ENCODE assay signal across 9 cellular contexts in genomic region chr20:2750343-2751251, GRCh38. TPM values are rescaled to one million over a fixed set of nuclear protein-coding genes. Genes with fewer than 3 reads are reported as not detected.
DNase-seq lines count a peak whose midpoint lies in the region; ATAC-seq and TF ChIP-seq lines count a peak whose summit lies in the region.
"Had no signal": no experiment of that assay in that cellular context is flagged by ENCODE, and none has a peak within 500 bp of the region (broad histone marks: within the 10 kb centered on the region; RNA-seq: fewer than 3 reads in every experiment).

No MANE protein-coding gene starts in this region.

- no peaks in the 10 kb centered on the region for H3K27me3 Mint-ChIP-seq in central memory CD8-positive, alpha-beta T cell

- ATAC-seq in central memory CD8-positive, alpha-beta T cell (replicated peaks; ENCODE audit: extremely low read depth, poor library complexity, severe bottlenecking) = no peak
- ATAC-seq in aorta (ENCODE audit: low FRiP score) = peak; percentile 27
- ATAC-seq in HG03520 (IDR thresholded peaks at IDR 0.05; ENCODE audit: unreplicated experiment) = no peak

- H3K9me3 Mint-ChIP-seq in central memory CD8-positive, alpha-beta T cell = no peaks in the 10 kb centered on the region

- no peaks in the 10 kb centered on the region for H3K27me3 ChIP-seq in aorta (ENCODE audit: control insufficient read depth in 1 of 2, insufficient read depth in 2 of 2, low read length in 1 of 2)

- peak overlapping the region; percentile 65 for H3K27ac Mint-ChIP-seq in central memory CD8-positive, alpha-beta T cell (ENCODE audit: low read depth)

- intact Hi-C loops in lower leg skin (cut with DNase I; ENCODE audit: low total_unique reads) (no loop called here), aorta (cut with DNase I) (no loop called here)

- no peak for TF ChIP-seq POLR2A in lower leg skin (IDR thresholded peaks at IDR 0.05)

- H3K27ac ChIP-seq in aorta (ENCODE audit: low read depth in 1 of 2, low read length in 2 of 2) = no peak overlapping the region
- H3K27ac ChIP-seq: KMS-11 had no signal

- peak overlapping the region; percentile 75 for H3K4me3 Mint-ChIP-seq in central memory CD8-positive, alpha-beta T cell

- H3K36me3 ChIP-seq in aorta (ENCODE audit: control insufficient read depth in 1 of 2, insufficient read depth in 2 of 2, low read length in 1 of 2) = no peaks in the 10 kb centered on the region

- no peak for TF ChIP-seq CTCF in lower leg skin (IDR thresholded peaks at IDR 0.05)

- H3K36me3 Mint-ChIP-seq in central memory CD8-positive, alpha-beta T cell (ENCODE audit: insufficient read depth) = peaks cover 8% of the 10 kb centered on the region

- H3K4me1 Mint-ChIP-seq in central memory CD8-positive, alpha-beta T cell = peaks cover 35% of the 10 kb centered on the region

- WGBS in lower leg skin, 2 donors = 3 to 6% methylated on average over 44 of the region's 44 CpGs
- 4 to 6% methylated on average over 44 of the region's 44 CpGs for WGBS in aorta, 2 donors

- no peak overlapping the region for H3K4me3 ChIP-seq in lower leg skin (ENCODE audit: low read depth, poor library complexity, severe bottlenecking)
- H3K4me3 ChIP-seq in aorta (ENCODE audit: low read length in 2 of 2) = no peak overlapping the region

- H3K9me3 ChIP-seq in aorta (ENCODE audit: control insufficient read depth, low read length) = no peaks in the 10 kb centered on the region

- no peaks in the 10 kb centered on the region for H3K4me1 ChIP-seq in aorta (ENCODE audit: control insufficient read depth in 1 of 2, insufficient read depth in 2 of 2, low read length in 2 of 2)

- peak; percentile 49 for DNase-seq in Daoy (ENCODE audit: low read depth)
- peak; percentile 74 for DNase-seq in NCI-H69 (lab: John Stamatoyannopoulos, UW)
- no peak for DNase-seq in central memory CD8-positive, alpha-beta T cell (ENCODE audit: low spot score in 2 of 2)
- peak; percentile 58 to 92 for DNase-seq in lower leg skin (ENCODE audit: low spot score in 2 of 2)
- DNase-seq in aorta = peak; percentile 72 to 82
- no peak for DNase-seq in NK-92 treated with Interleukin-12 subunit alpha and Interleukin-12 subunit beta, amount 100 ng/mL, for 24 hours (lab: John Stamatoyannopoulos, UW)
- DNase-seq in hypothalamus (lab: John Stamatoyannopoulos, UW) = no peak

RNA-seq across cellular contexts. Expression of gene CPXM1, which starts 49.8 kb away (rescaled TPM):
- 2.0 and 2.7 TPM in 2 replicates for total RNA-seq in Daoy (2014; rRNA removed; shearing (Covaris generic))
- total RNA-seq in lower leg skin = 1 to 10 TPM in 3 of 4 donors, under 1 TPM in 1; 0.12 to 3.6 (median 1.4) TPM
- 1 to 10 TPM; 3.4 to 3.7 TPM for total RNA-seq in aorta
- polyA plus RNA-seq in aorta = under 1 TPM in 1 of 2 donors, not detected in 1; 0.23 TPM

RNA-seq across cellular contexts. Expression of gene EBF4, which starts 58.0 kb away (rescaled TPM):
- total RNA-seq in Daoy (2014; rRNA removed; shearing (Covaris generic)) = 0.12 and 0.40 TPM in 2 replicates
- 1 to 10 TPM; 5.0 to 9.9 (median 7.7) TPM for total RNA-seq in lower leg skin
- total RNA-seq in aorta = 10 to 100 TPM; 16.7 to 19.9 TPM
- polyA plus RNA-seq in aorta = 10 to 100 TPM; 10.8 to 30.3 TPM

Comparison
In these comparisons a context has a peak if more than half of its experiments do, and no peak if none do; other contexts are left out.
1. DNase-seq: peak in Daoy (single experiment), NCI-H69 (single experiment), lower leg skin (2 of 2) and aorta (2 of 2); none in central memory CD8-positive, alpha-beta T cell (0 of 2), NK-92 treated with Interleukin-12 subunit alpha and Interleukin-12 subunit beta, amount 100 ng/mL, for 24 hours (single experiment) and hypothalamus (0 of 51).